ENCODE assay signal across 11 cellular contexts in genomic region chr1:173318788-173319187, GRCh38.
"Had no signal": no experiment of that assay in that cellular context is flagged by ENCODE, and none has a peak within 500 bp of the region (broad histone marks: within the 10 kb centered on the region; RNA-seq: fewer than 3 reads in every experiment).

No MANE protein-coding gene starts in this region.

- H3K4me1 ChIP-seq: HAP-1 had no signal

- H3K4me3 ChIP-seq: GM23248, GM23338, HAP-1 had no signal

- FAIRE-seq: H1, H54 had no signal

- ATAC-seq: GM23338, HCT116 had no signal

- H3K9me3 ChIP-seq: HAP-1 had no signal

- H3K27ac ChIP-seq: GM23248 had no signal

- DNase-seq: GM23248, GOT3, H7, H9, HCEC 1CT, HFFc6 had no signal

- H3K36me3 ChIP-seq: HAP-1 had no signal
